ENCODE assay signal across 1 cellular context in the genomic region with DNA sequence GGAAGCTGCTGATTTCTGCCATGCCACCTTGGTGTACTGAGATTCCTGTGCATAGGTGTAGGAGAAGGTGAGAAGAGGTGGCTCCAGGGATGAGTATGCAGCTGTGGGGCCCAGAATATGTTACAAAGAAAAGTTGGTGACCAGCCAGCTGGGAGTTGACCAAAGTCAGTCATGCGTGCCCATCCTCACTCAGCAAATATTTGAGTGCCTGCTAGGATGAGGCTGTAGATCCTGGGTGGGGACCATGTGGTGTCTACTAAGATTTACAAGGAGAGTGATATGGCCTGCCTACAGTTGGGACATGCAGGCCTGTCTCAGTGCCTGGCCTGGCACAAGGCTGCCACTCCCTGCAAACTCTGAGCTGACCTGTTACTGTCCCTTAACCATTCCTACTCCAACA.
A peak's percentile ranks its signal among the peaks of the same experiment; 100 is the strongest.
TF ChIP-seq lines count a peak whose summit lies in the region.

No MANE protein-coding gene starts in this region.

TF ChIP-seq in HEK293, 187 proteins besides CTCF, POLR2A, EP300 and RAD21 (continued from another document):
- TF ChIP-seq, protein P1, sequence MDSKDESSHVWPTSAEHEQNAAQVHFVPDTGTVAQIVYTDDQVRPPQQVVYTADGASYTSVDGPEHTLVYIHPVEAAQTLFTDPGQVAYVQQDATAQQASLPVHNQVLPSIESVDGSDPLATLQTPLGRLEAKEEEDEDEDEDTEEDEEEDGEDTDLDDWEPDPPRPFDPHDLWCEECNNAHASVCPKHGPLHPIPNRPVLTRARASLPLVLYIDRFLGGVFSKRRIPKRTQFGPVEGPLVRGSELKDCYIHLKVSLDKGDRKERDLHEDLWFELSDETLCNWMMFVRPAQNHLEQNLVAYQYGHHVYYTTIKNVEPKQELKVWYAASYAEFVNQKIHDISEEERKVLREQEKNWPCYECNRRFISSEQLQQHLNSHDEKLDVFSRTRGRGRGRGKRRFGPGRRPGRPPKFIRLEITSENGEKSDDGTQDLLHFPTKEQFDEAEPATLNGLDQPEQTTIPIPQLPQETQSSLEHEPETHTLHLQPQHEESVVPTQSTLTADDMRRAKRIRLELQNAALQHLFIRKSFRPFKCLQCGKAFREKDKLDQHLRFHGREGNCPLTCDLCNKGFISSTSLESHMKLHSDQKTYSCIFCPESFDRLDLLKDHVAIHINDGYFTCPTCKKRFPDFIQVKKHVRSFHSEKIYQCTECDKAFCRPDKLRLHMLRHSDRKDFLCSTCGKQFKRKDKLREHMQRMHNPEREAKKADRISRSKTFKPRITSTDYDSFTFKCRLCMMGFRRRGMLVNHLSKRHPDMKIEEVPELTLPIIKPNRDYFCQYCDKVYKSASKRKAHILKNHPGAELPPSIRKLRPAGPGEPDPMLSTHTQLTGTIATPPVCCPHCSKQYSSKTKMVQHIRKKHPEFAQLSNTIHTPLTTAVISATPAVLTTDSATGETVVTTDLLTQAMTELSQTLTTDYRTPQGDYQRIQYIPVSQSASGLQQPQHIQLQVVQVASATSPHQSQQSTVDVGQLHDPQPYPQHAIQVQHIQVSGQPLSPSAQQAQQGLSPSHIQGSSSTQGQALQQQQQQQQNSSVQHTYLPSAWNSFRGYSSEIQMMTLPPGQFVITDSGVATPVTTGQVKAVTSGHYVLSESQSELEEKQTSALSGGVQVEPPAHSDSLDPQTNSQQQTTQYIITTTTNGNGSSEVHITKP (tag by site-specific recombination; IDR thresholded peaks at IDR 0.05), result peak; percentile 25; the same call in 1 of the 2 replicates
- TF ChIP-seq KLF8 (tag by site-specific recombination; IDR thresholded peaks at IDR 0.05) (0 out of 2 replicates have a peak, but pooled peaks have one; percentile 17), SP7 (tag by site-specific recombination; IDR thresholded peaks at IDR 0.05) (0 out of 2 replicates have a peak, but pooled peaks have one; percentile 27), KLF1 (tag by site-specific recombination; IDR thresholded peaks at IDR 0.05) (peak; percentile 81), ZNF112 (tag by site-specific recombination; IDR thresholded peaks at IDR 0.05) (no peak), SCRT2 (tag by site-specific recombination; IDR thresholded peaks at IDR 0.05) (0 out of 2 replicates have a peak, but pooled peaks have one; percentile 19), ZBTB21 (tag by site-specific recombination; IDR thresholded peaks at IDR 0.05) (no peak), ZBTB20 (tag by site-specific recombination; IDR thresholded peaks at IDR 0.05) (peak; percentile 46; the same call in 1 of the 2 replicates), ZBTB48 (tag by site-specific recombination; IDR thresholded peaks at IDR 0.05) (no peak), GLIS1 (tag by site-specific recombination; IDR thresholded peaks at IDR 0.05) (peak; percentile 59), ZNF157 (tag by site-specific recombination; IDR thresholded peaks at IDR 0.05) (no peak), ZNF629 (tag by site-specific recombination; IDR thresholded peaks at IDR 0.05) (0 out of 2 replicates have a peak, but pooled peaks have one; percentile 24), ZBTB17 (tag by site-specific recombination; IDR thresholded peaks at IDR 0.05) (peak; percentile 70), MZF1 (tag by site-specific recombination; IDR thresholded peaks at IDR 0.05; ENCODE audit: borderline replicate concordance) (peak; percentile 51; the same call in 1 of the 2 replicates)
- TF ChIP-seq, protein P2, sequence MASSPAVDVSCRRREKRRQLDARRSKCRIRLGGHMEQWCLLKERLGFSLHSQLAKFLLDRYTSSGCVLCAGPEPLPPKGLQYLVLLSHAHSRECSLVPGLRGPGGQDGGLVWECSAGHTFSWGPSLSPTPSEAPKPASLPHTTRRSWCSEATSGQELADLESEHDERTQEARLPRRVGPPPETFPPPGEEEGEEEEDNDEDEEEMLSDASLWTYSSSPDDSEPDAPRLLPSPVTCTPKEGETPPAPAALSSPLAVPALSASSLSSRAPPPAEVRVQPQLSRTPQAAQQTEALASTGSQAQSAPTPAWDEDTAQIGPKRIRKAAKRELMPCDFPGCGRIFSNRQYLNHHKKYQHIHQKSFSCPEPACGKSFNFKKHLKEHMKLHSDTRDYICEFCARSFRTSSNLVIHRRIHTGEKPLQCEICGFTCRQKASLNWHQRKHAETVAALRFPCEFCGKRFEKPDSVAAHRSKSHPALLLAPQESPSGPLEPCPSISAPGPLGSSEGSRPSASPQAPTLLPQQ (tag by site-specific recombination; IDR thresholded peaks at IDR 0.05), result peak; percentile 98
- TF ChIP-seq, protein P3, sequence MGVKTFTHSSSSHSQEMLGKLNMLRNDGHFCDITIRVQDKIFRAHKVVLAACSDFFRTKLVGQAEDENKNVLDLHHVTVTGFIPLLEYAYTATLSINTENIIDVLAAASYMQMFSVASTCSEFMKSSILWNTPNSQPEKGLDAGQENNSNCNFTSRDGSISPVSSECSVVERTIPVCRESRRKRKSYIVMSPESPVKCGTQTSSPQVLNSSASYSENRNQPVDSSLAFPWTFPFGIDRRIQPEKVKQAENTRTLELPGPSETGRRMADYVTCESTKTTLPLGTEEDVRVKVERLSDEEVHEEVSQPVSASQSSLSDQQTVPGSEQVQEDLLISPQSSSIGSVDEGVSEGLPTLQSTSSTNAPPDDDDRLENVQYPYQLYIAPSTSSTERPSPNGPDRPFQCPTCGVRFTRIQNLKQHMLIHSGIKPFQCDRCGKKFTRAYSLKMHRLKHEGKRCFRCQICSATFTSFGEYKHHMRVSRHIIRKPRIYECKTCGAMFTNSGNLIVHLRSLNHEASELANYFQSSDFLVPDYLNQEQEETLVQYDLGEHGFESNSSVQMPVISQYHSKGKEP (tag by site-specific recombination; IDR thresholded peaks at IDR 0.05), result peak; percentile 99
